1 cellular context compared by ENCODE assay signal in the genomic region with DNA sequence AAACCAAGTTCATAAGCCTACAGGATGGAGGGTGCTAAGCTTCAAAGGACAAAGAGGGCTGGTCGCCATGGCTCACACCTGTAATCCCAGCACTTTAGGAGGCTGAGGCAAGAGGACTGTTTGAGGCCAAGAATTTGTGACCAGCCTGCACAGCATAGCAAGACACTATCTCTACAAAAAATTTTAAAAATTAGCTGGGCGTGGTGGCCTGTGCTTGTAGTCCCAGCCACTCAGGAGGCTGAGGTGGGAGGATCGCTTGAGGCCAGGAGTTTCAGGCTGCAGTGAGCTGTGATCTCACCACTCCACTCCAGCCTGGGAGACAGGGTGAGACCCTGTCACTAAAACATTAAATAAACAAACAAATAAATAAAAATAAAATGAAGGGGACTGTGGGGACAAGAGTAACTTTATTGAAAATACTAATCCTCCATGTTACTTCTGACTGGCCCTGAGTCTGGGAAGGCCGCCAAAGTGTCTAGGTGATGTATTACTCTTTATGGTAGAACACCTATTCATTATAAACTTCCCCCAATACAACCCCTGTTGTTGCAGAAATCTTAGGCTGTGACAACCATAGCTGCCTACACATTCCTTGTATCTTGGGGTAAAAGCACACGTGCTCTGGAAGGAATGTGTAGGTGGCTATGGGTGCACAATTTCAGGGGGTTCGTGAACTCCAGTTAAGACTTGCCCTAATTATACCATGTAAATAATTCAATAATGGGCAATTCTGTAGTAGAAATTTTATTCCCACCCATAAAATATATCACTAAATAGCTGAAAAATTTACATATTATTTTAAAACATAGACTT.
TF ChIP-seq lines count a peak whose summit lies in the region.

No MANE protein-coding gene starts in this region.

TF ChIP-seq in Ishikawa, 13 proteins besides CTCF, POLR2A, EP300 and RAD21 (continued from another document):
- TF ChIP-seq, protein P1, sequence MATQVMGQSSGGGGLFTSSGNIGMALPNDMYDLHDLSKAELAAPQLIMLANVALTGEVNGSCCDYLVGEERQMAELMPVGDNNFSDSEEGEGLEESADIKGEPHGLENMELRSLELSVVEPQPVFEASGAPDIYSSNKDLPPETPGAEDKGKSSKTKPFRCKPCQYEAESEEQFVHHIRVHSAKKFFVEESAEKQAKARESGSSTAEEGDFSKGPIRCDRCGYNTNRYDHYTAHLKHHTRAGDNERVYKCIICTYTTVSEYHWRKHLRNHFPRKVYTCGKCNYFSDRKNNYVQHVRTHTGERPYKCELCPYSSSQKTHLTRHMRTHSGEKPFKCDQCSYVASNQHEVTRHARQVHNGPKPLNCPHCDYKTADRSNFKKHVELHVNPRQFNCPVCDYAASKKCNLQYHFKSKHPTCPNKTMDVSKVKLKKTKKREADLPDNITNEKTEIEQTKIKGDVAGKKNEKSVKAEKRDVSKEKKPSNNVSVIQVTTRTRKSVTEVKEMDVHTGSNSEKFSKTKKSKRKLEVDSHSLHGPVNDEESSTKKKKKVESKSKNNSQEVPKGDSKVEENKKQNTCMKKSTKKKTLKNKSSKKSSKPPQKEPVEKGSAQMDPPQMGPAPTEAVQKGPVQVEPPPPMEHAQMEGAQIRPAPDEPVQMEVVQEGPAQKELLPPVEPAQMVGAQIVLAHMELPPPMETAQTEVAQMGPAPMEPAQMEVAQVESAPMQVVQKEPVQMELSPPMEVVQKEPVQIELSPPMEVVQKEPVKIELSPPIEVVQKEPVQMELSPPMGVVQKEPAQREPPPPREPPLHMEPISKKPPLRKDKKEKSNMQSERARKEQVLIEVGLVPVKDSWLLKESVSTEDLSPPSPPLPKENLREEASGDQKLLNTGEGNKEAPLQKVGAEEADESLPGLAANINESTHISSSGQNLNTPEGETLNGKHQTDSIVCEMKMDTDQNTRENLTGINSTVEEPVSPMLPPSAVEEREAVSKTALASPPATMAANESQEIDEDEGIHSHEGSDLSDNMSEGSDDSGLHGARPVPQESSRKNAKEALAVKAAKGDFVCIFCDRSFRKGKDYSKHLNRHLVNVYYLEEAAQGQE (IDR thresholded peaks at IDR 0.05; ENCODE audit: low read depth) = no peak
- no peak for TF ChIP-seq ZBTB7A (IDR thresholded peaks at IDR 0.05; ENCODE audit: low read depth)
- TF ChIP-seq CREB1 (IDR thresholded peaks at IDR 0.05; ENCODE audit: low read depth) = no peak
